ENCODE assay signal across 18 cellular contexts in the genomic region with DNA sequence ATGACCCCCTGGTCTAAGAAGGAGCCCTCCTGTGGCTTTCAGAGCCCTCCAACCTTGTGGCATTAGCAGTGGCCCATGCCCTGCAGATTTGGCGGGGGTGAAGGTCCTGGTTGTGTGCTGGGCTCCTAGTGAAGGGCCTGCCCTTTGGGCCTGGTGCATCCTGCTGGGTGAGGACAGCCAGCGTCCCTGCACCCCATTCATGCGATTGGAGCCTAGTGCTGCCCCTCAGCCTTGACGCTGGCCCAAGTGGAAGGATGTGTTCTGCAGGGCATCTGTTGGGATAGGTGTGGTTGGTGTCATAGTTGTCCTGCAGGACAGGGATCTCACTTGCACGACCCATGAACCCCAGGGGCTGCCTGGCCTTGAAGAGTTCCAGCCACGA.
"Had no signal": no experiment of that assay in that cellular context is flagged by ENCODE, and none has a peak within 500 bp of the region (broad histone marks: within the 10 kb centered on the region; RNA-seq: fewer than 3 reads in every experiment).

No MANE protein-coding gene starts in this region.

- H3K9ac ChIP-seq: SK-N-SH had no signal

- H3K4me2 ChIP-seq: SK-N-SH had no signal

- H3K4me3 ChIP-seq: MG63 had no signal

- H3K27me3 ChIP-seq: MG63 had no signal

- DNase-seq: Karpas-422, KG1, MG63, NCI-H1092, NCI-H1105 treated with DMSO at 0.1 percent for 48 hours, NCI-H1417 treated with DMSO at 0.1 percent for 48 hours, NCI-H146, NCI-H1694 treated with DMSO at 0.1 percent for 48 hours, NCI-H1930, NCI-H2081, NCI-H2107, NCI-H2227 treated with DMSO at 0.1 percent for 48 hours, NCI-H524, NCI-H526 treated with DMSO at 0.1 percent for 48 hours, NCI-H748 treated with DMSO at 0.1 percent for 48 hours, RPMI8226, SHP77, SK-N-SH had no signal

- H3K9me3 ChIP-seq: MG63, SK-N-SH had no signal
